In the genomic region with DNA sequence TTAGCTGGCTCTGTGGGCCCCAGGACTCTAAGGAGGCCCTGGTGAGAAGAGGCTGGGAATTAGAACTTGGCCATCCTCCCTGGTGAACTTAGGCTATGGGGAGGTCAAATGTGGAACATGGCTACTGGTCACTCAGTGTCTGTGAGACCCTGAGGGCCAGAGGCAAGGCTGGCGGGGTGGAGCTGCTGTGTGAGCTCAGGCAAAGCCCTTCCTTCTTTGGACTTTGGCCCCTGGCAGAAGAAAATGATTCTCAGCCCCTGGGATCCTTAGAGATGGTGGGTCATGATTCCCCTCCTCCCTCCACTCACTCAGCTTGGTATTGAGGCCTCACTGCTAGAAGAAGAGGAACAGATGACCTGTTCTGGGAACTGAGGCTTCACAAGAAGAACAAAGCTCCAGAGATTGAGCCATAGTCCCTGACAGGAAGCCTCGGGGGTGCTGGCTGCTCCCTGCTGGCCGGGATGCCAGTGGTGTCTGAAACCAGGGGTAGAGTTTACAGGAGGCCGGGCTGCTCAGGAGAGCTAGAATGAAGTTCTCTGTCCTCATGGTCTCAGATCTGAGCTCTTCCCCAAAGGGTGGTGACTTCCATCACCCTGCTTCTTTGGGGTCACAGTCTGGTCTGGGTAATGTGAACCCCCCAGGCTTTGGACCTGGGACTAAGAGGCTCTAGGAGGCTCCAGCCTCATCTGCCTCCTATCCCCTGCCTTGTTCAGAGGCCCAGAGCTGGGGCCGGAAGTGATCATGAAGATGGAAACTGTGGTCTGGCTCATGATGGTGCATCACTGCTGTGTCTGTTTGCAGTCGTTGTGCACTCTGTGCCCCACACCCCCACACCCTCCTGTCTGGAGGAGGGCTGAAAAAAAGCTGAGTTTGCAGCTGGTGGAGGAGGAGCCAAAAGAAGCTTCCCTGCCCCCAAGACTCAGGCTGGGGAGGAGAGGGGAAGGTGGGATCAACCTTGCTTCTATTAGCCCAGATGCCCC, we compare ENCODE assay signal across 9 cellular contexts. TPM values are rescaled to one million over a fixed set of nuclear protein-coding genes. Genes with fewer than 3 reads are reported as not detected.
DNase-seq lines count a peak whose midpoint lies in the region; ATAC-seq and TF ChIP-seq lines count a peak whose summit lies in the region.
"Had no signal": no experiment of that assay in that cellular context is flagged by ENCODE, and none has a peak within 500 bp of the region (broad histone marks: within the 10 kb centered on the region; RNA-seq: fewer than 3 reads in every experiment).

No MANE protein-coding gene starts in this region.

- H3K9ac ChIP-seq in trophoblast cell (ENCODE audit: low read length) = peak overlapping the region; percentile 66

- H3K23ac ChIP-seq in trophoblast cell (ENCODE audit: low read length) = no peak overlapping the region

- H2BK120ac ChIP-seq in trophoblast cell (ENCODE audit: insufficient read depth, low read length, poor library complexity) = peak overlapping the region; percentile 80

- intact Hi-C loops in upper lobe of right lung (cut with DNase I) = no loop called here

- peak overlapping the region; percentile 86 for H4K8ac ChIP-seq in trophoblast cell (ENCODE audit: low read depth, low read length)

- H2AK5ac ChIP-seq in trophoblast cell (ENCODE audit: low read length) = peak overlapping the region; percentile 98

- H3K14ac ChIP-seq in trophoblast cell (ENCODE audit: low read length) = peak overlapping the region; percentile 89

- no peak overlapping the region for H3K4me3 ChIP-seq in H7 (ENCODE audit: insufficient read depth, low read depth, low read length)
- peak overlapping the region; percentile 42 for H3K4me3 ChIP-seq in fibroblast of mammary gland (ENCODE audit: control insufficient read depth, low read depth, low read length)
- H3K4me3 ChIP-seq in trophoblast cell (ENCODE audit: low read depth, low read length) = peak overlapping the region; percentile 50
- H3K4me3 ChIP-seq in upper lobe of right lung = peak overlapping the region; percentile 45

- ATAC-seq in upper lobe of right lung = peak; percentile 6

- peaks cover 58% of the 10 kb centered on the region for H3K79me1 ChIP-seq in trophoblast cell (ENCODE audit: low read length)

- H3K27me3 ChIP-seq in H7 (ENCODE audit: control insufficient read depth, insufficient read depth, low read length) (no peaks in the 10 kb centered on the region; the same call in 1 of the 2 replicates), trophoblast cell (ENCODE audit: insufficient read depth, low read length) (no peaks in the 10 kb centered on the region), upper lobe of right lung (no peaks in the 10 kb centered on the region)

- H3K4me2 ChIP-seq in trophoblast cell (ENCODE audit: low read length) = peak overlapping the region; percentile 54

- DNase-seq in Caki2 (ENCODE audit: low read depth) (peak; percentile 43), H7 (peak; percentile 31), NCI-H69 (lab: John Stamatoyannopoulos, UW) (peak; percentile 28), fibroblast of mammary gland (ENCODE audit: low read depth) (peak; percentile 85), trophoblast cell (peak; percentile 33 to 42), upper lobe of right lung (peak; percentile 80), HPDE6-E6E7 (ENCODE audit: extremely low spot score) (no peak)
- DNase-seq in activated T-cell treated with anti-CD3 and anti-CD28 coated beads, Interleukin-2, amount 50 U/mL, for 1 hour = peak; percentile 84

- peaks cover 5% of the 10 kb centered on the region for H3K36me3 ChIP-seq in H7 (replicated peaks; ENCODE audit: control insufficient read depth, insufficient read depth, low read length)
- peaks cover 28 to 31% of the 10 kb centered on the region in 2 experiments for H3K36me3 ChIP-seq in trophoblast cell (ENCODE audit: control insufficient read depth in 1 of 2, insufficient read depth in 2 of 2, low read length in 2 of 2)
- peaks cover 27% of the 10 kb centered on the region for H3K36me3 ChIP-seq in upper lobe of right lung

- peaks cover 23% of the 10 kb centered on the region for H3K79me2 ChIP-seq in trophoblast cell (ENCODE audit: control insufficient read depth, insufficient read depth, low read length, poor library complexity)

- H3K4me1 ChIP-seq in trophoblast cell (ENCODE audit: control insufficient read depth in 1 of 2, insufficient read depth in 2 of 2, low read length in 2 of 2) = peaks cover 68 to 70% of the 10 kb centered on the region in 2 experiments
- H3K4me1 ChIP-seq in upper lobe of right lung = peaks cover 78% of the 10 kb centered on the region

- no CpG with 5 or more reads among the region's 6 CpGs for WGBS in trophoblast cell (ENCODE audit: extremely low coverage, insufficient coverage, insufficient read length)

- in situ Hi-C loops in Caki2 (cut with HindIII; ENCODE audit: low pct_unique_long_range_greater_than_20kb, low sequenced_read_pairs) = no loop called here

- H2BK12ac ChIP-seq in trophoblast cell (ENCODE audit: low read length) = peak overlapping the region; percentile 96

- H2BK5ac ChIP-seq in trophoblast cell (ENCODE audit: low read depth, low read length, poor library complexity) = peak overlapping the region; percentile 91

- TF ChIP-seq CTCF in fibroblast of mammary gland (conservative IDR thresholded peaks at IDR 0.05; ENCODE audit: control insufficient read depth, insufficient read depth, low read depth, low read length) (peak; percentile 12), upper lobe of right lung (IDR thresholded peaks at IDR 0.05) (no peak)

- H3K4ac ChIP-seq in trophoblast cell (ENCODE audit: low read depth, low read length) = peak overlapping the region; percentile 93

- H4K91ac ChIP-seq in trophoblast cell (ENCODE audit: low read depth, low read length) = peak overlapping the region; percentile 96

- peak overlapping the region; percentile 53 for H2AFZ ChIP-seq in trophoblast cell (ENCODE audit: insufficient read depth, low read length, poor library complexity)

- H3K27ac ChIP-seq in trophoblast cell (ENCODE audit: low read depth, low read length) (peak overlapping the region; percentile 98), upper lobe of right lung (peak overlapping the region; percentile 100)
- H3K27ac ChIP-seq: VCaP had no signal

- peak overlapping the region; percentile 71 for H4K12ac ChIP-seq in trophoblast cell (ENCODE audit: low read depth, low read length)

- H3K9me3 ChIP-seq in trophoblast cell (ENCODE audit: insufficient read depth, low read depth, low read length) (no peaks in the 10 kb centered on the region), upper lobe of right lung (no peaks in the 10 kb centered on the region)

- H3K18ac ChIP-seq in trophoblast cell (ENCODE audit: low read length) = peak overlapping the region; percentile 92

RNA-seq across cellular contexts. Expression of gene BTBD19, which starts 0.9 kb away (rescaled TPM):
- total RNA-seq in Caki2 (2014; rRNA removed; shearing (Covaris generic); ENCODE audit: low replicate concordance) = 1.7 and 1.9 TPM in 2 replicates
- total RNA-seq in H7 (2014; rRNA removed; shearing (Covaris generic)) = 0.78 and 1.4 TPM in 2 replicates
- 5.8 and 5.9 TPM in 2 replicates for polyA plus RNA-seq in trophoblast cell (2013)
- 9.2 TPM for total RNA-seq in upper lobe of right lung

RNA-seq across cellular contexts. Expression of gene DYNLT4, which starts 2.1 kb away (rescaled TPM):
- total RNA-seq in Caki2 (2014; rRNA removed; shearing (Covaris generic); ENCODE audit: low replicate concordance) = not detected in 2 replicates
- total RNA-seq in H7 (2014; rRNA removed; shearing (Covaris generic)) = 1.00 TPM in 1 of 2 replicates, not detected in the other
- polyA plus RNA-seq in trophoblast cell (2013) = 0.07 TPM in 1 of 2 replicates, not detected in the other
- not detected for total RNA-seq in upper lobe of right lung

RNA-seq across cellular contexts. Expression of gene PLK3, which starts 9.1 kb away (rescaled TPM):
- 5.0 and 11.7 TPM in 2 replicates for total RNA-seq in Caki2 (2014; rRNA removed; shearing (Covaris generic); ENCODE audit: low replicate concordance)
- total RNA-seq in H7 (2014; rRNA removed; shearing (Covaris generic)) = 4.9 and 10.1 TPM in 2 replicates
- polyA plus RNA-seq in trophoblast cell (2013) = 16.6 TPM in 2 replicates
- 38.8 TPM for total RNA-seq in upper lobe of right lung

RNA-seq across cellular contexts. Expression of gene BEST4, which starts 21.3 kb away (rescaled TPM):
- total RNA-seq in Caki2 (2014; rRNA removed; shearing (Covaris generic); ENCODE audit: low replicate concordance) = not detected in 2 replicates
- 0.80 and 1.4 TPM in 2 replicates for total RNA-seq in H7 (2014; rRNA removed; shearing (Covaris generic))
- 0.14 TPM in 2 replicates for polyA plus RNA-seq in trophoblast cell (2013)
- not detected for total RNA-seq in upper lobe of right lung

RNA-seq across cellular contexts. Expression of gene PTCH2, which starts 33.8 kb away (rescaled TPM):
- not detected in 2 replicates for total RNA-seq in Caki2 (2014; rRNA removed; shearing (Covaris generic); ENCODE audit: low replicate concordance)
- 0.18 and 0.42 TPM in 2 replicates for total RNA-seq in H7 (2014; rRNA removed; shearing (Covaris generic))
- 0.10 and 0.15 TPM in 2 replicates for polyA plus RNA-seq in trophoblast cell (2013)
- total RNA-seq in upper lobe of right lung = 0.64 TPM
